11 cellular contexts compared by ENCODE assay signal in genomic region chr10:132577350-132578005, GRCh38. TPM values are rescaled to one million over a fixed set of nuclear protein-coding genes. Genes with fewer than 3 reads are reported as not detected.
DNase-seq lines count a peak whose midpoint lies in the region; ATAC-seq and TF ChIP-seq lines count a peak whose summit lies in the region.
"Had no signal": no experiment of that assay in that cellular context is flagged by ENCODE, and none has a peak within 500 bp of the region (broad histone marks: within the 10 kb centered on the region; RNA-seq: fewer than 3 reads in every experiment).

No MANE protein-coding gene starts in this region.

- H3K4me1 ChIP-seq in parathyroid adenoma, result no peaks in the 10 kb centered on the region

- H2AFZ ChIP-seq in parathyroid adenoma, result no peak overlapping the region

- no peak overlapping the region for H3K9ac ChIP-seq in parathyroid adenoma

- DNase-seq in SK-MEL-5 (ENCODE audit: low read depth, low spot score), result peak; percentile 50
- DNase-seq in Right ventricle myocardium superior, result peak; percentile 63
- no peak for DNase-seq in D341Med (ENCODE audit: low spot score)
- no peak for DNase-seq in central memory CD4-positive, alpha-beta T cell
- DNase-seq: DMS 273 treated with DMSO at 0.1 percent for 48 hours, mesendoderm, NCI-H748 treated with DMSO at 0.1 percent for 48 hours had no signal

- ATAC-seq in Right ventricle myocardium superior (ENCODE audit: poor library complexity) (peak; percentile 70), HG03159 (IDR thresholded peaks at IDR 0.05; ENCODE audit: unreplicated experiment) (no peak), HG03108 (IDR thresholded peaks at IDR 0.05; ENCODE audit: unreplicated experiment) (no peak)

- in situ Hi-C loops in SK-MEL-5 (cut with HindIII; ENCODE audit: low pct_unique_long_range_greater_than_20kb, low sequenced_read_pairs), result no loop called here

- no peak overlapping the region for H3K4me3 ChIP-seq in parathyroid adenoma (ENCODE audit: low read depth, low read length)

- H3K4me2 ChIP-seq in parathyroid adenoma (ENCODE audit: low read length), result no peak overlapping the region

- peaks cover 37% of the 10 kb centered on the region for H3K79me2 ChIP-seq in parathyroid adenoma

- H3K9me3 ChIP-seq in parathyroid adenoma (ENCODE audit: control insufficient read depth, low read length), result no peaks in the 10 kb centered on the region

- intact Hi-C loops in Right ventricle myocardium superior (cut with DNase I), result loop anchor here (5.0 kb wide), 2 partner anchors 35 to 120 kb away; no protein-coding TSS in a partner anchor

- no peaks in the 10 kb centered on the region for H3K27me3 ChIP-seq in parathyroid adenoma (ENCODE audit: control insufficient read depth, insufficient read depth, low read length)

- H3K27ac ChIP-seq in C4-2B (peak overlapping the region; percentile 98), parathyroid adenoma (no peak overlapping the region)

- TF ChIP-seq CTCF in C4-2B (conservative IDR thresholded peaks at IDR 0.05) (no peak; the same call in 1 of the 2 replicates), parathyroid adenoma (IDR thresholded peaks at IDR 0.05) (peak; percentile 30)

- H3K36me3 ChIP-seq in parathyroid adenoma (ENCODE audit: control insufficient read depth, insufficient read depth, low read length), result no peaks in the 10 kb centered on the region

RNA-seq across cellular contexts. Expression of gene INPP5A, which starts 39.9 kb away (rescaled TPM):
- 11.1 and 12.8 TPM in 2 replicates for total RNA-seq in SK-MEL-5 (2014; rRNA removed; shearing (Covaris generic))
- polyA plus RNA-seq in SK-MEL-5 (2015; cell fraction: cytosol; rRNA removed), result 11.5 and 20.1 TPM in 2 replicates
- 11.2 and 19.3 TPM in 2 replicates for polyA plus RNA-seq in SK-MEL-5 (2015; cell fraction: nucleus; rRNA removed)
- 99.1 TPM for total RNA-seq in Right ventricle myocardium superior

Comparison
In these comparisons a context has a peak if more than half of its experiments do, and no peak if none do; other contexts are left out.
1. DNase-seq: peak in SK-MEL-5 (single experiment) and Right ventricle myocardium superior (single experiment); none in D341Med (single experiment) and central memory CD4-positive, alpha-beta T cell (single experiment).